Comparison of ENCODE assay signal across 8 cellular contexts in genomic region chr12:27305673-27306504, GRCh38. TPM values are rescaled to one million over a fixed set of nuclear protein-coding genes. Genes with fewer than 3 reads are reported as not detected.
A peak's percentile ranks its signal among the peaks of the same experiment; 100 is the strongest.
DNase-seq lines count a peak whose midpoint lies in the region; ATAC-seq, FAIRE-seq and TF ChIP-seq lines count a peak whose summit lies in the region.

No MANE protein-coding gene starts in this region.

- H3K27ac Mint-ChIP-seq in astrocyte (ENCODE audit: unreplicated experiment), result no peak overlapping the region
- no peak overlapping the region for H3K27ac Mint-ChIP-seq in activated T-cell treated with anti-CD3 and anti-CD28 coated beads, Interleukin-2, amount 50 U/mL, for 24 hours

- peaks cover 7% of the 10 kb centered on the region for H3K4me1 ChIP-seq in astrocyte (ENCODE audit: insufficient read depth, low read length)

- H3K27ac ChIP-seq in astrocyte (ENCODE audit: low read depth, low read length), result no peak overlapping the region

- H3K36me3 Mint-ChIP-seq in astrocyte (ENCODE audit: low read depth, unreplicated experiment), result peaks cover 8% of the 10 kb centered on the region
- H3K36me3 Mint-ChIP-seq in activated T-cell treated with anti-CD3 and anti-CD28 coated beads, Interleukin-2, amount 50 U/mL, for 24 hours (ENCODE audit: low read depth), result peaks cover 33% of the 10 kb centered on the region

- H3K4me1 Mint-ChIP-seq in astrocyte (ENCODE audit: low read depth, unreplicated experiment), result peaks cover 5% of the 10 kb centered on the region
- H3K4me1 Mint-ChIP-seq in activated T-cell treated with anti-CD3 and anti-CD28 coated beads, Interleukin-2, amount 50 U/mL, for 24 hours (ENCODE audit: low read depth), result peaks cover 3% of the 10 kb centered on the region

- H3K9ac ChIP-seq in astrocyte (ENCODE audit: low read length), result peak overlapping the region; percentile 33

- peaks cover 19% of the 10 kb centered on the region for H4K20me1 ChIP-seq in astrocyte (ENCODE audit: insufficient read depth, low read length)

- H2AFZ ChIP-seq in astrocyte (ENCODE audit: low read depth, low read length), result no peak overlapping the region

- DNase-seq in GM19239 (ENCODE audit: insufficient read length, low spot score) (no peak), NCI-H2196 (lab: John Stamatoyannopoulos, UW; ENCODE audit: unreplicated experiment) (peak; percentile 71), astrocyte (ENCODE audit: low read depth) (peak; percentile 24), left kidney (ENCODE audit: low read depth, low spot score) (peak; percentile 50), ecto neural progenitor cell (ENCODE audit: low spot score) (no peak), anterior cingulate cortex (lab: John Stamatoyannopoulos, UW) (no peak)
- no peak for DNase-seq in activated T-cell treated with anti-CD3 and anti-CD28 coated beads, Interleukin-2, amount 50 U/mL, for 24 hours

- peaks cover 41% of the 10 kb centered on the region for H3K36me3 ChIP-seq in astrocyte (ENCODE audit: insufficient read depth, low read length)

- no peak for ATAC-seq in HG02884 (IDR thresholded peaks at IDR 0.05; ENCODE audit: unreplicated experiment)

- no peak overlapping the region for H3K4me2 ChIP-seq in astrocyte (ENCODE audit: low read length)

- H3K9me3 ChIP-seq in astrocyte (ENCODE audit: insufficient read depth, low read depth, low read length), result no peaks in the 10 kb centered on the region

- H3K9me3 Mint-ChIP-seq in astrocyte (ENCODE audit: unreplicated experiment), result no peaks in the 10 kb centered on the region
- H3K9me3 Mint-ChIP-seq in activated T-cell treated with anti-CD3 and anti-CD28 coated beads, Interleukin-2, amount 50 U/mL, for 24 hours, result no peaks in the 10 kb centered on the region

- TF ChIP-seq CTCF in astrocyte (IDR thresholded peaks at IDR 0.05; ENCODE audit: insufficient read depth, low read depth, low read length), result peak; percentile 26

- no peak overlapping the region for H3K4me3 Mint-ChIP-seq in astrocyte (ENCODE audit: unreplicated experiment)
- H3K4me3 Mint-ChIP-seq in activated T-cell treated with anti-CD3 and anti-CD28 coated beads, Interleukin-2, amount 50 U/mL, for 24 hours, result no peak overlapping the region

- peaks cover 23% of the 10 kb centered on the region for H3K79me2 ChIP-seq in astrocyte (ENCODE audit: insufficient read depth, low read length)

- H3K4me3 ChIP-seq in astrocyte (ENCODE audit: insufficient read depth, low read depth, low read length), result no peak overlapping the region

- H3K27me3 Mint-ChIP-seq in astrocyte (ENCODE audit: low read depth, unreplicated experiment), result no peaks in the 10 kb centered on the region
- H3K27me3 Mint-ChIP-seq in activated T-cell treated with anti-CD3 and anti-CD28 coated beads, Interleukin-2, amount 50 U/mL, for 24 hours, result no peaks in the 10 kb centered on the region

- H3K27me3 ChIP-seq in astrocyte (ENCODE audit: insufficient read depth, low read length), result no peaks in the 10 kb centered on the region

- FAIRE-seq in GM19239 (lab: Jason Lieb, UNC) (peak; percentile 95), astrocyte (lab: Jason Lieb, UNC) (no peak)

RNA-seq across cellular contexts. Expression of gene BMAL2, which starts 26.7 kb away (rescaled TPM):
- 12.1 and 13.6 TPM in 2 replicates for total RNA-seq in astrocyte

Comparison
In these comparisons a context has a peak if more than half of its experiments do, and no peak if none do; other contexts are left out.
1. DNase-seq: peak in NCI-H2196 (single experiment), astrocyte (single experiment) and left kidney (single experiment); none in GM19239 (single experiment), activated T-cell treated with anti-CD3 and anti-CD28 coated beads, Interleukin-2, amount 50 U/mL, for 24 hours (single experiment), ecto neural progenitor cell (single experiment) and anterior cingulate cortex (0 of 58).